ENCODE assay signal across 17 cellular contexts in the genomic region with DNA sequence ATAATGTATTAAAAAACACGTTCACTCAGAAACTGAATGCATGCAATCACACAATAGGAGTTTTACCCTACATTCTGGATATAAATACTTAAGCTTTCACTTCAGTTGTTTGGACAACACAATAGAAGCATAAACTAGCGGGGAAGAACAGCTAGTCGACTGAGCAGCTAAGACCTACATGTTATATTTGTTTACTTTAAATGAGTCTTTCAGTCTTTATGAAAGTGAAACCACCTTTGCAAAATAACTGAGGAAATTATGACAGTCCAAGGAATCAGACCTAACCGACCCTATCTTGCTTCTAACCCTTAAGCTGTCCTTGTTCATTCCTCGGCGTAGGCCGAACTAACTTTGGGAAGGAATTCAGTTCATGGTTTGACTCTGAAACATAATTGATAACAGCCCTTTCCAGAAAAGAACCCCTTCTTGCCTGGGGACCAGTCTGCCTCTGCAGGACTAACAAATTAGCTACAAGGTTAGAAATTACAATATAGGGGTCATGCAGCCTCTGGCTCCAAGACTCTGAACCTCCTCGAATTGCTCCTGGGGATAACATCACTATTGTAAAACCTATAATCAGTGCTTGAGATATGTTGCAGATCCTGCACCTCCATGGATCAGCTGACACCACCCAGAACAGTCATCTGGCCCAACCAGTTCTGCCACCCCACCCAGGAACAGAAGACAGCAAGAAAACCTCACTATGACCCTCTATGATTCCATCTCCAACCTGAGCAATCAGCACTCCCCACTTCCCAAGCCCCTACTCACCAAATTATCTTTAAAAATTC.
DNase-seq lines count a peak whose midpoint lies in the region; ATAC-seq, FAIRE-seq and TF ChIP-seq lines count a peak whose summit lies in the region.
"Had no signal": no experiment of that assay in that cellular context is flagged by ENCODE, and none has a peak within 500 bp of the region (broad histone marks: within the 10 kb centered on the region; RNA-seq: fewer than 3 reads in every experiment).

No MANE protein-coding gene starts in this region.

- no peaks in the 10 kb centered on the region for H3K9me3 ChIP-seq in CD8-positive, alpha-beta T cell (ENCODE audit: low read length)
- H3K9me3 ChIP-seq in mucosa of rectum (ENCODE audit: control insufficient read depth in 2 of 2, low read length in 2 of 2), result no peaks in the 10 kb centered on the region
- H3K9me3 ChIP-seq: right lobe of liver had no signal

- no peak overlapping the region for H3K4me3 ChIP-seq in CD8-positive, alpha-beta T cell (ENCODE audit: low read depth, low read length)
- H3K4me3 ChIP-seq in bronchial epithelial cell (ENCODE audit: low read depth, low read length), result no peak overlapping the region
- H3K4me3 ChIP-seq in mucosa of rectum (ENCODE audit: low read length in 2 of 2), result no peak overlapping the region
- H3K4me3 ChIP-seq: right lobe of liver had no signal

- no peaks in the 10 kb centered on the region for H3K27me3 Mint-ChIP-seq in CD8-positive, alpha-beta T cell (ENCODE audit: low read depth)

- H3K27ac Mint-ChIP-seq in CD8-positive, alpha-beta T cell, result peak overlapping the region; percentile 78
- H3K27ac Mint-ChIP-seq: dendritic cell treated with granulocyte-macrophage colony-stimulating factor and Interleukin-4, amounts not matched to agents 40 ng/mL and 50 ng/mL, for 4 days had no signal

- POLR2A ChIA-PET in CD8-positive, alpha-beta T cell (lab: Charles Lee), result interaction anchor here (0.6 to 2.6 kb wide), 3 partner anchors 12 to 185 kb away, joined by 3 to 9 read pairs (median 8); partner anchors contain the start of gene KLF6

- H3K27me3 ChIP-seq in CD8-positive, alpha-beta T cell (ENCODE audit: insufficient read depth, low read length), result no peaks in the 10 kb centered on the region
- H3K27me3 ChIP-seq in bronchial epithelial cell (ENCODE audit: control insufficient read depth, insufficient read depth, low read length) (no peaks in the 10 kb centered on the region), mucosa of rectum (ENCODE audit: control insufficient read depth in 2 of 2, insufficient read depth in 2 of 2, low read length in 2 of 2) (no peaks in the 10 kb centered on the region)
- H3K27me3 ChIP-seq: right lobe of liver had no signal

- peak; percentile 66 for FAIRE-seq in bronchial epithelial cell (lab: Jason Lieb, UNC)
- FAIRE-seq: kidney had no signal

- H3K9me3 Mint-ChIP-seq in CD8-positive, alpha-beta T cell, result no peaks in the 10 kb centered on the region

- no peaks in the 10 kb centered on the region for H3K36me3 ChIP-seq in CD8-positive, alpha-beta T cell (ENCODE audit: insufficient read depth, low read length)
- H3K36me3 ChIP-seq in bronchial epithelial cell (ENCODE audit: control insufficient read depth, insufficient read depth, low read length) (no peaks in the 10 kb centered on the region), mucosa of rectum (ENCODE audit: control insufficient read depth in 2 of 2, insufficient read depth in 2 of 2, low read length in 2 of 2) (no peaks in the 10 kb centered on the region)
- H3K36me3 ChIP-seq: right lobe of liver had no signal

- intact Hi-C loops in CD8-positive, alpha-beta T cell (cut with DNase I, micrococcal nuclease), result no loop called here

- TF ChIP-seq RAD21 in Ishikawa (IDR thresholded peaks at IDR 0.05; ENCODE audit: low read depth), result no peak

- CTCF ChIA-PET in CD8-positive, alpha-beta T cell (lab: Charles Lee), result interaction anchor here (1.2 to 1.9 kb wide), 3 partner anchors 9 to 186 kb away, joined by 3 to 8 read pairs (median 5); partner anchors contain the start of gene KLF6

- H3K4me1 ChIP-seq in CD8-positive, alpha-beta T cell (ENCODE audit: insufficient read depth, low read length), result peaks cover 48% of the 10 kb centered on the region
- H3K4me1 ChIP-seq in mucosa of rectum (ENCODE audit: control insufficient read depth in 2 of 2, insufficient read depth in 2 of 2, low read length in 2 of 2), result peaks cover 9 to 27% of the 10 kb centered on the region in 2 donors
- H3K4me1 ChIP-seq: right lobe of liver had no signal

- TF ChIP-seq CTCF in CD8-positive, alpha-beta T cell (IDR thresholded peaks at IDR 0.05), result no peak
- TF ChIP-seq CTCF in bronchial epithelial cell (IDR thresholded peaks at IDR 0.05; ENCODE audit: insufficient read depth, low read length, severe bottlenecking) (no peak), omental fat pad (IDR thresholded peaks at IDR 0.05) (no peak)

- DNase-seq in CD8-positive, alpha-beta T cell, result no peak
- DNase-seq in bronchial epithelial cell (ENCODE audit: low read depth) (peak; percentile 75), COR-L47 (lab: John Stamatoyannopoulos, UW) (no peak), DMS79 treated with DMSO at 0.1 percent for 48 hours (lab: John Stamatoyannopoulos, UW) (no peak), SKM-1 (lab: John Stamatoyannopoulos, UW; ENCODE audit: unreplicated experiment) (no peak), omental fat pad (ENCODE audit: low spot score) (no peak)
- DNase-seq: activated CD4-positive, alpha-beta T cell treated with anti-CD3 and anti-CD28 coated beads, Interleukin-2, amount 50 U/mL, for 4 hours; amniotic stem cell; foreskin melanocyte; kidney; MV-4-11; NCI-H446; right lobe of liver had no signal

- H3K9ac ChIP-seq in mucosa of rectum (ENCODE audit: low read depth in 1 of 2, low read length in 2 of 2), result no peak overlapping the region

- H3K4me1 Mint-ChIP-seq in CD8-positive, alpha-beta T cell (ENCODE audit: low read depth), result peaks cover 49% of the 10 kb centered on the region

- no peaks in the 10 kb centered on the region for H3K36me3 Mint-ChIP-seq in CD8-positive, alpha-beta T cell

- ATAC-seq in CD8-positive, alpha-beta T cell, result no peak
- ATAC-seq in omental fat pad (ENCODE audit: low FRiP score), result no peak

- H3K27ac ChIP-seq in CD8-positive, alpha-beta T cell (ENCODE audit: low read depth, low read length), result no peak overlapping the region
- peak overlapping the region; percentile 35 to 63 for H3K27ac ChIP-seq in mucosa of rectum (ENCODE audit: low read depth in 2 of 2, low read length in 2 of 2)
- H3K27ac ChIP-seq: C4-2B, right lobe of liver had no signal

- no peak for TF ChIP-seq EP300 in Ishikawa (IDR thresholded peaks at IDR 0.05; ENCODE audit: borderline replicate concordance)

- peak overlapping the region; percentile 48 for H3K4me3 Mint-ChIP-seq in CD8-positive, alpha-beta T cell
- H3K4me3 Mint-ChIP-seq: dendritic cell treated with granulocyte-macrophage colony-stimulating factor and Interleukin-4, amounts not matched to agents 40 ng/mL and 50 ng/mL, for 4 days had no signal

TF ChIP-seq in Ishikawa, 13 proteins besides CTCF, POLR2A, EP300 and RAD21:
- TF ChIP-seq MAX (IDR thresholded peaks at IDR 0.05) (no peak), TAF1 (IDR thresholded peaks at IDR 0.05; ENCODE audit: low read depth) (no peak), FOXM1 (IDR thresholded peaks at IDR 0.05; ENCODE audit: borderline replicate concordance, low read depth) (no peak)
- TF ChIP-seq, protein P1, sequence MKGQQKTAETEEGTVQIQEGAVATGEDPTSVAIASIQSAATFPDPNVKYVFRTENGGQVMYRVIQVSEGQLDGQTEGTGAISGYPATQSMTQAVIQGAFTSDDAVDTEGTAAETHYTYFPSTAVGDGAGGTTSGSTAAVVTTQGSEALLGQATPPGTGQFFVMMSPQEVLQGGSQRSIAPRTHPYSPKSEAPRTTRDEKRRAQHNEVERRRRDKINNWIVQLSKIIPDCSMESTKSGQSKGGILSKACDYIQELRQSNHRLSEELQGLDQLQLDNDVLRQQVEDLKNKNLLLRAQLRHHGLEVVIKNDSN (IDR thresholded peaks at IDR 0.05), result 0 out of 2 replicates have a peak, but pooled peaks have one; percentile 21
